In the genomic region with DNA sequence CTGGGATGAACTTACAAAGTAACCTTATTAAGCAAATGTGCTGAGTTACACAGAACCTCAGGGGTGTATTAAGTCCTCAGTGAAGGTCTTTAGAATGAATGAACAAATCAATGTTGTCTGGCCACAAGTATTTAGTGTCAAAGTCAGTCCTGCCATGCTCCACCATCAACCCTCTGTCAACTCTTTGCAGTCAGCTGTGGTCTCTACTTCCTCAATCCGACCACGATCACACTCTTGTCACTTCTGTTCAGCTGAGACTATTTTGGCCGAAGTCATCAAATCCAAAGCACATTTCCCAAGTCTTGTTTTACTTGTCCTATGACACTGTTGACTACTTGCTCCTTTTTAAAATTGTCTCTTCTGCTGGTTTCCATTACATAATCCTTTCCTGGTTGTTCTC, we compare ENCODE assay signal across 22 cellular contexts.
DNase-seq lines count a peak whose midpoint lies in the region; ATAC-seq and TF ChIP-seq lines count a peak whose summit lies in the region.
"Had no signal": no experiment of that assay in that cellular context is flagged by ENCODE, and none has a peak within 500 bp of the region (broad histone marks: within the 10 kb centered on the region; RNA-seq: fewer than 3 reads in every experiment).

No MANE protein-coding gene starts in this region.

- H3K4me1 ChIP-seq in RWPE2 (ENCODE audit: insufficient read depth, poor library complexity, severe bottlenecking): peaks cover 18% of the 10 kb centered on the region
- H3K4me1 ChIP-seq: BE2C had no signal

- H3K4me3 ChIP-seq in RWPE2 (ENCODE audit: severe bottlenecking): no peak overlapping the region

- H3K9me3 ChIP-seq in RWPE2 (ENCODE audit: severe bottlenecking): no peaks in the 10 kb centered on the region
- H3K9me3 ChIP-seq: BE2C had no signal

- peaks cover 5% of the 10 kb centered on the region for H3K27me3 Mint-ChIP-seq in activated T-cell treated with anti-CD3 and anti-CD28 coated beads, Interleukin-2, amount 50 U/mL, for 72 hours (ENCODE audit: low read depth)

- no peaks in the 10 kb centered on the region for H3K27me3 ChIP-seq in RWPE2 (ENCODE audit: insufficient read depth, poor library complexity, severe bottlenecking)
- H3K27me3 ChIP-seq: BE2C had no signal

- H3K27ac Mint-ChIP-seq in activated T-cell treated with anti-CD3 and anti-CD28 coated beads, Interleukin-2, amount 50 U/mL, for 72 hours: no peak overlapping the region
- H3K27ac Mint-ChIP-seq: CD4-positive, alpha-beta memory T cell; T-cell had no signal

- no peak overlapping the region for H3K4me3 Mint-ChIP-seq in activated T-cell treated with anti-CD3 and anti-CD28 coated beads, Interleukin-2, amount 50 U/mL, for 72 hours
- H3K4me3 Mint-ChIP-seq: CD4-positive, alpha-beta memory T cell; T-cell had no signal

- peaks cover 8% of the 10 kb centered on the region for H3K4me1 Mint-ChIP-seq in activated T-cell treated with anti-CD3 and anti-CD28 coated beads, Interleukin-2, amount 50 U/mL, for 72 hours (ENCODE audit: low read depth)
- H3K4me1 Mint-ChIP-seq: CD4-positive, alpha-beta memory T cell; T-cell had no signal

- ATAC-seq in RWPE2 (ENCODE audit: low read depth) (no peak), HG02870 (IDR thresholded peaks at IDR 0.05; ENCODE audit: unreplicated experiment) (no peak)
- no peak for ATAC-seq in activated T-cell treated with anti-CD3 and anti-CD28 coated beads, Interleukin-2, amount 50 U/mL, for 72 hours (replicated peaks in 1 of 2)
- ATAC-seq: Panc1, T-cell had no signal

- DNase-seq in SIG-M5 treated with dmso at 0.1 percent for 504 hours (lab: John Stamatoyannopoulos, UW; ENCODE audit: unreplicated experiment) (peak; percentile 16), SIG-M5 (lab: John Stamatoyannopoulos, UW) (no peak), MV-4-11 (lab: John Stamatoyannopoulos, UW) (peak; percentile 79), RWPE2 (ENCODE audit: low spot score) (no peak), myocyte (ENCODE audit: low read depth) (peak; percentile 48), OCI-M2 (lab: John Stamatoyannopoulos, UW; ENCODE audit: unreplicated experiment) (no peak)
- no peak for DNase-seq in activated T-cell treated with anti-CD3 and anti-CD28 coated beads, Interleukin-2, amount 50 U/mL, for 72 hours
- DNase-seq: BE2C; Calu3; CD4-positive, alpha-beta memory T cell; DMS53; HCEC 1CT; KBM-7; NCI-H1417; NCI-H1930; NCI-H2171 treated with DMSO at 0.1 percent for 48 hours; NCI-H446 treated with DMSO at 0.1 percent for 48 hours; NK-92 treated with Interleukin-12 subunit alpha and Interleukin-12 subunit beta, amount 100 ng/mL, for 24 hours; T-cell had no signal

- H3K9me3 Mint-ChIP-seq in activated T-cell treated with anti-CD3 and anti-CD28 coated beads, Interleukin-2, amount 50 U/mL, for 72 hours: peaks cover 3 to 6% of the 10 kb centered on the region in 2 donors

- TF ChIP-seq CTCF in RWPE2 (IDR thresholded peaks at IDR 0.05; ENCODE audit: poor library complexity, severe bottlenecking): no peak

- no peaks in the 10 kb centered on the region for H3K36me3 ChIP-seq in RWPE2 (ENCODE audit: low read depth)
- H3K36me3 ChIP-seq: BE2C had no signal

- H3K36me3 Mint-ChIP-seq in activated T-cell treated with anti-CD3 and anti-CD28 coated beads, Interleukin-2, amount 50 U/mL, for 72 hours (ENCODE audit: insufficient read depth in 2 of 2): peaks cover 0 to 4% of the 10 kb centered on the region in 2 donors
- H3K36me3 Mint-ChIP-seq: CD4-positive, alpha-beta memory T cell; T-cell had no signal

- H3K27ac ChIP-seq in RWPE2 (ENCODE audit: poor library complexity, severe bottlenecking): peak overlapping the region; percentile 87
- H3K27ac ChIP-seq: 22Rv1 had no signal

Comparison
In these comparisons a context has a peak if more than half of its experiments do, and no peak if none do; other contexts are left out.
1. DNase-seq: peak in SIG-M5 treated with dmso at 0.1 percent for 504 hours (single experiment), MV-4-11 (single experiment) and myocyte (single experiment); none in SIG-M5 (single experiment), RWPE2 (single experiment), activated T-cell treated with anti-CD3 and anti-CD28 coated beads, Interleukin-2, amount 50 U/mL, for 72 hours (0 of 2) and OCI-M2 (single experiment).